ENCODE assay signal across 22 cellular contexts in genomic region chr19:6662692-6663091, GRCh38. TPM values are rescaled to one million over a fixed set of nuclear protein-coding genes. Genes with fewer than 3 reads are reported as not detected.
DNase-seq lines count a peak whose midpoint lies in the region; ATAC-seq and TF ChIP-seq lines count a peak whose summit lies in the region.
"Had no signal": no experiment of that assay in that cellular context is flagged by ENCODE, and none has a peak within 500 bp of the region (broad histone marks: within the 10 kb centered on the region; RNA-seq: fewer than 3 reads in every experiment).

No MANE protein-coding gene starts in this region.

- intact Hi-C loops in CD4-positive, alpha-beta T cell (cut with DNase I, micrococcal nuclease) = no loop called here

- no peak overlapping the region for H3K9ac ChIP-seq in endodermal cell (ENCODE audit: extremely low read depth, low read length, poor library complexity, severe bottlenecking)

- no peaks in the 10 kb centered on the region for H3K27me3 ChIP-seq in CD4-positive, alpha-beta T cell (ENCODE audit: control insufficient read depth, insufficient read depth, low read length)
- no peaks in the 10 kb centered on the region for H3K27me3 ChIP-seq in endodermal cell (ENCODE audit: control insufficient read depth, insufficient read depth, low read length, poor library complexity, severe bottlenecking)
- H3K27me3 ChIP-seq: SJCRH30 had no signal

- no peaks in the 10 kb centered on the region for H3K36me3 ChIP-seq in endodermal cell (ENCODE audit: control insufficient read depth, insufficient read depth, low read length)
- H3K36me3 ChIP-seq: SJCRH30 had no signal

- CTCF ChIA-PET in CD4-positive, alpha-beta T cell (lab: Charles Lee) = no interaction called here

- H3K4me3 ChIP-seq in endodermal cell (ENCODE audit: low read length) = peak overlapping the region; percentile 72
- H3K4me3 ChIP-seq: SJCRH30 had no signal

- DNase-seq in T-helper 1 cell = no peak
- no peak for DNase-seq in CD4-positive, alpha-beta T cell
- DNase-seq in KBM-7 = peak; percentile 16
- no peak for DNase-seq in endodermal cell
- no peak for DNase-seq in foreskin melanocyte
- DNase-seq: AML-193, DMS53, EL, KG1, NCI-H1105 treated with DMSO at 0.1 percent for 48 hours, NCI-H1694, NCI-H2081 treated with DMSO at 0.1 percent for 48 hours, NCI-H446 treated with DMSO at 0.1 percent for 48 hours, NCI-H69, SJCRH30 had no signal

- no peak overlapping the region for H3K4me3 Mint-ChIP-seq in T-helper 1 cell treated with Interleukin-12 subunit alpha and Interleukin-12 subunit beta and Interleukin-4 antibody, amounts not matched to agents 30 μg/mL and 1 μg/mL, for 36 hours
- H3K4me3 Mint-ChIP-seq in CD4-positive, alpha-beta T cell = no peak overlapping the region
- H3K4me3 Mint-ChIP-seq in endodermal cell = no peak overlapping the region

- H3K9me3 ChIP-seq in CD4-positive, alpha-beta T cell (ENCODE audit: control insufficient read depth, low read length) = no peaks in the 10 kb centered on the region
- peaks cover 69% of the 10 kb centered on the region for H3K9me3 ChIP-seq in endodermal cell (ENCODE audit: control insufficient read depth, low read length)
- H3K9me3 ChIP-seq: SJCRH30 had no signal

- peaks cover 8% of the 10 kb centered on the region for H3K9me3 Mint-ChIP-seq in T-helper 1 cell treated with Interleukin-12 subunit alpha and Interleukin-12 subunit beta and Interleukin-4 antibody, amounts not matched to agents 30 μg/mL and 1 μg/mL, for 36 hours
- no peaks in the 10 kb centered on the region for H3K9me3 Mint-ChIP-seq in CD4-positive, alpha-beta T cell
- H3K9me3 Mint-ChIP-seq in endodermal cell = peaks cover 24% of the 10 kb centered on the region

- in situ Hi-C loops in KBM-7 (cut with MboI; ENCODE audit: low pct_unique_long_range_greater_than_20kb, low sequenced_read_pairs) = no loop called here

- no peaks in the 10 kb centered on the region for H3K4me1 ChIP-seq in endodermal cell (ENCODE audit: control insufficient read depth, insufficient read depth, low read length)
- H3K4me1 ChIP-seq: SJCRH30 had no signal

- H3K27ac ChIP-seq in CD4-positive, alpha-beta T cell (ENCODE audit: low read depth, low read length) = no peak overlapping the region
- H3K27ac ChIP-seq in endodermal cell (ENCODE audit: low read depth, low read length) = no peak overlapping the region
- H3K27ac ChIP-seq: 22Rv1, C4-2B, SJCRH30 had no signal

- TF ChIP-seq CTCF in CD4-positive, alpha-beta T cell (IDR thresholded peaks at IDR 0.05) = no peak
- TF ChIP-seq CTCF in endodermal cell (conservative IDR thresholded peaks at IDR 0.05) = no peak

- POLR2A ChIA-PET in CD4-positive, alpha-beta T cell (lab: Charles Lee) = no interaction called here

- 81 to 89% methylated on average over 5 of the region's 5 CpGs for WGBS in endodermal cell (ENCODE audit: insufficient coverage in 1 of 2, insufficient read length in 1 of 2), 2 experiments

- peak overlapping the region; percentile 96 for H3K27ac Mint-ChIP-seq in T-helper 1 cell treated with Interleukin-12 subunit alpha and Interleukin-12 subunit beta and Interleukin-4 antibody, amounts not matched to agents 30 μg/mL and 1 μg/mL, for 36 hours
- peak overlapping the region; percentile 51 for H3K27ac Mint-ChIP-seq in CD4-positive, alpha-beta T cell
- no peak overlapping the region for H3K27ac Mint-ChIP-seq in endodermal cell

- ATAC-seq in CD4-positive, alpha-beta T cell (ENCODE audit: poor library complexity) = no peak
- ATAC-seq in HG02852 (IDR thresholded peaks at IDR 0.05; ENCODE audit: unreplicated experiment) (no peak), GM21528 (IDR thresholded peaks at IDR 0.05; ENCODE audit: low FRiP score, unreplicated experiment) (no peak)
- ATAC-seq: HepG2, Panc1 had no signal

- peaks cover 32% of the 10 kb centered on the region for H3K36me3 Mint-ChIP-seq in T-helper 1 cell treated with Interleukin-12 subunit alpha and Interleukin-12 subunit beta and Interleukin-4 antibody, amounts not matched to agents 30 μg/mL and 1 μg/mL, for 36 hours (ENCODE audit: low read depth)
- no peaks in the 10 kb centered on the region for H3K36me3 Mint-ChIP-seq in CD4-positive, alpha-beta T cell (ENCODE audit: low read depth)
- H3K36me3 Mint-ChIP-seq in endodermal cell (ENCODE audit: low read depth) = peaks cover 17% of the 10 kb centered on the region

- peaks cover 41% of the 10 kb centered on the region for H3K4me1 Mint-ChIP-seq in T-helper 1 cell treated with Interleukin-12 subunit alpha and Interleukin-12 subunit beta and Interleukin-4 antibody, amounts not matched to agents 30 μg/mL and 1 μg/mL, for 36 hours (ENCODE audit: low read depth)
- H3K4me1 Mint-ChIP-seq in CD4-positive, alpha-beta T cell (ENCODE audit: low read depth) = peaks cover 16% of the 10 kb centered on the region
- H3K4me1 Mint-ChIP-seq in endodermal cell = peaks cover 3% of the 10 kb centered on the region

- no peaks in the 10 kb centered on the region for H3K27me3 Mint-ChIP-seq in T-helper 1 cell treated with Interleukin-12 subunit alpha and Interleukin-12 subunit beta and Interleukin-4 antibody, amounts not matched to agents 30 μg/mL and 1 μg/mL, for 36 hours (ENCODE audit: low read depth)
- no peaks in the 10 kb centered on the region for H3K27me3 Mint-ChIP-seq in CD4-positive, alpha-beta T cell
- H3K27me3 Mint-ChIP-seq in endodermal cell (ENCODE audit: insufficient read depth) = no peaks in the 10 kb centered on the region

RNA-seq across cellular contexts. Expression of gene TNFSF14, which starts 7.3 kb away (rescaled TPM):
- 1 to 10 TPM; 2.5 to 2.6 TPM for total RNA-seq in CD4-positive, alpha-beta T cell
- under 1 TPM; 0.18 to 0.88 TPM for total RNA-seq in endodermal cell
- 0.11 TPM for polyA plus RNA-seq in endodermal cell (2013, experiment 1 of 2)
- not detected for polyA plus RNA-seq in endodermal cell (2013, experiment 2 of 2)
- total RNA-seq: SJCRH30 had no signal

RNA-seq across cellular contexts. Expression of gene C3, which starts 57.8 kb away (rescaled TPM):
- total RNA-seq in CD4-positive, alpha-beta T cell = under 1 TPM in 1 of 2 experiments, not detected in 1; 0.55 TPM
- 10 to 100 TPM; 13.7 to 23.5 TPM for total RNA-seq in endodermal cell
- polyA plus RNA-seq in endodermal cell (2013, experiment 1 of 2) = 1.6 TPM
- 1.8 TPM for polyA plus RNA-seq in endodermal cell (2013, experiment 2 of 2)
- total RNA-seq: SJCRH30 had no signal

Comparison
In these comparisons a context has a peak if more than half of its experiments do, and no peak if none do; other contexts are left out.
1. RNA of gene C3, which starts 57.8 kb away (total RNA-seq): 13.7 to 23.5 TPM in endodermal cell; 0.55 TPM in CD4-positive, alpha-beta T cell; every median in the first group is over 4 times any median in the second.